10 cellular contexts compared by ENCODE assay signal in genomic region chr6:35392111-35392702, GRCh38. TPM values are rescaled to one million over a fixed set of nuclear protein-coding genes. Genes with fewer than 3 reads are reported as not detected.
A peak's percentile ranks its signal among the peaks of the same experiment; 100 is the strongest.
DNase-seq lines count a peak whose midpoint lies in the region; ATAC-seq and TF ChIP-seq lines count a peak whose summit lies in the region.
"Had no signal": no experiment of that assay in that cellular context is flagged by ENCODE, and none has a peak within 500 bp of the region (broad histone marks: within the 10 kb centered on the region; RNA-seq: fewer than 3 reads in every experiment).

No MANE protein-coding gene starts in this region.

- no peaks in the 10 kb centered on the region for H3K9me3 Mint-ChIP-seq in effector memory CD8-positive, alpha-beta T cell

- peak overlapping the region in 1 of 2 donors; percentile 91 for H3K27ac Mint-ChIP-seq in effector memory CD8-positive, alpha-beta T cell

- no peak for TF ChIP-seq POLR2A in adrenal gland (IDR thresholded peaks at IDR 0.05)

- no peak overlapping the region for H4K8ac ChIP-seq in mesenchymal stem cell (ENCODE audit: low read length)

- WGBS in adrenal gland, 4 donors, result 73 to 84% (median 84%) methylated on average over 9 to 12 of the region's 12 CpGs
- WGBS in mesenchymal stem cell, result 97% methylated on average over 12 of the region's 12 CpGs

- H3K4me1 Mint-ChIP-seq in effector memory CD8-positive, alpha-beta T cell (ENCODE audit: low read depth in 2 of 2), result peaks cover 29 to 41% of the 10 kb centered on the region in 2 donors

- no peaks in the 10 kb centered on the region for H3K27me3 Mint-ChIP-seq in effector memory CD8-positive, alpha-beta T cell

- peak overlapping the region; percentile 20 for H2AK5ac ChIP-seq in mesenchymal stem cell (ENCODE audit: low read length, severe bottlenecking)

- H3K4me3 ChIP-seq in MG63, result no peak overlapping the region
- no peak overlapping the region for H3K4me3 ChIP-seq in adrenal gland
- H3K4me3 ChIP-seq in mesenchymal stem cell (ENCODE audit: insufficient read depth in 1 of 2, low read depth in 1 of 2, low read length in 2 of 2), result no peak overlapping the region
- no peak overlapping the region for H3K4me3 ChIP-seq in A673 (ENCODE audit: low read depth, low read length, poor library complexity, severe bottlenecking)

- H2BK120ac ChIP-seq in mesenchymal stem cell (ENCODE audit: low read depth, low read length), result no peak overlapping the region

- no peak overlapping the region for H2BK12ac ChIP-seq in mesenchymal stem cell (ENCODE audit: low read length in 2 of 2)

- peaks cover 32% of the 10 kb centered on the region for H3K79me1 ChIP-seq in mesenchymal stem cell (replicated peaks; ENCODE audit: low read length, poor library complexity, severe bottlenecking)

- peak overlapping the region in 1 of 2 experiments; percentile 50 for H3K18ac ChIP-seq in mesenchymal stem cell (ENCODE audit: low read depth in 1 of 2, low read length in 2 of 2)

- peak overlapping the region in 1 of 2 experiments; percentile 76 for H3K14ac ChIP-seq in mesenchymal stem cell (ENCODE audit: low read length in 2 of 2)

- no peak overlapping the region for H3K4me2 ChIP-seq in mesenchymal stem cell (ENCODE audit: low read length, poor library complexity, severe bottlenecking)

- H2BK15ac ChIP-seq in mesenchymal stem cell (ENCODE audit: low read depth, poor library complexity, severe bottlenecking), result no peak overlapping the region

- intact Hi-C loops in adrenal gland (cut with DNase I), result no loop called here
- intact Hi-C loops in A673 (cut with micrococcal nuclease; ENCODE audit: unreplicated experiment), result no loop called here

- BruUV-seq in A673 (replicated peaks; lab: Mats Ljungman, UMichigan), result no TSS peak

- TF ChIP-seq CTCF in C4-2B (conservative IDR thresholded peaks at IDR 0.05) (no peak), adrenal gland (IDR thresholded peaks at IDR 0.05) (no peak), A673 (conservative IDR thresholded peaks at IDR 0.05; ENCODE audit: low read depth, low read length) (no peak)

- H2BK5ac ChIP-seq in mesenchymal stem cell (ENCODE audit: low read depth, low read length, poor library complexity, severe bottlenecking), result no peak overlapping the region

- peak overlapping the region in 1 of 2 experiments; percentile 37 for H3K23ac ChIP-seq in mesenchymal stem cell (ENCODE audit: low read length in 2 of 2)

- H3K4me3 Mint-ChIP-seq in effector memory CD8-positive, alpha-beta T cell, result no peak overlapping the region

- no peak overlapping the region for H3K9ac ChIP-seq in mesenchymal stem cell (ENCODE audit: low read length)

- DNase-seq in MG63 (peak; percentile 46), adrenal gland (peak in 4 of 7 donors; percentile 42 to 67 (median 50)), mesenchymal stem cell (no peak), A673 (ENCODE audit: low spot score) (no peak), HuH-7.5 (ENCODE audit: low spot score) (no peak)
- no peak for DNase-seq in effector memory CD8-positive, alpha-beta T cell
- DNase-seq: activated effector memory CD4-positive, alpha-beta T cell treated with Interleukin-2 at 50 U/mL for 16 hours; stimulated activated naive CD8-positive, alpha-beta T cell treated with anti-CD3 and anti-CD28 coated beads, Interleukin-15, Interleukin-2, amounts not matched to agents 100 U/mL and 50 U/mL, for 24 hours had no signal

- no peaks in the 10 kb centered on the region for H3K27me3 ChIP-seq in MG63
- H3K27me3 ChIP-seq in adrenal gland, result no peaks in the 10 kb centered on the region
- no peaks in the 10 kb centered on the region for H3K27me3 ChIP-seq in mesenchymal stem cell (ENCODE audit: control insufficient read depth in 1 of 2, insufficient read depth in 1 of 2, low read length in 2 of 2)
- H3K27me3 ChIP-seq in A673 (replicated peaks; ENCODE audit: insufficient read depth, low read depth, low read length, poor library complexity), result no peaks in the 10 kb centered on the region

- H3K4ac ChIP-seq in mesenchymal stem cell (ENCODE audit: low read depth in 1 of 2, low read length in 2 of 2), result no peak overlapping the region

- H4K91ac ChIP-seq in mesenchymal stem cell (ENCODE audit: low read length), result no peak overlapping the region

- H3K27ac ChIP-seq in C4-2B (peak overlapping the region; percentile 67), adrenal gland (no peak overlapping the region), mesenchymal stem cell (ENCODE audit: low read length, poor library complexity, severe bottlenecking) (no peak overlapping the region), A673 (ENCODE audit: low read depth, low read length, poor library complexity, severe bottlenecking) (no peak overlapping the region)

- POLR2A ChIA-PET in A673 (lab: Charles Lee; ENCODE audit: low non-redundant PET), result no interaction called here

- H2AFZ ChIP-seq in mesenchymal stem cell (ENCODE audit: low read depth, low read length), result no peak overlapping the region

- ATAC-seq in HG02885 (IDR thresholded peaks at IDR 0.05; ENCODE audit: poor library complexity, unreplicated experiment), result no peak
- ATAC-seq in effector memory CD8-positive, alpha-beta T cell (replicated peaks), result no peak
- ATAC-seq: stimulated activated naive CD8-positive, alpha-beta T cell treated with anti-CD3 and anti-CD28 coated beads, Interleukin-15, Interleukin-2, amounts not matched to agents 100 U/mL and 50 U/mL, for 24 hours had no signal

- CTCF ChIA-PET in A673 (lab: Charles Lee), result no interaction called here

- H3K36me3 ChIP-seq in MG63, result peaks cover 50% of the 10 kb centered on the region
- no peaks in the 10 kb centered on the region for H3K36me3 ChIP-seq in adrenal gland (replicated peaks in 1 of 2)
- peaks cover 3 to 9% of the 10 kb centered on the region in 2 experiments for H3K36me3 ChIP-seq in mesenchymal stem cell (ENCODE audit: control insufficient read depth in 1 of 2, insufficient read depth in 2 of 2, low read depth in 1 of 2, low read length in 2 of 2)
- no peaks in the 10 kb centered on the region for H3K36me3 ChIP-seq in A673 (ENCODE audit: insufficient read depth, low read length, poor library complexity, severe bottlenecking)

- H3K4me1 ChIP-seq in adrenal gland (replicated peaks in 1 of 2) (peaks cover 22 to 28% of the 10 kb centered on the region in 2 donors), mesenchymal stem cell (ENCODE audit: control insufficient read depth, insufficient read depth, low read depth, low read length) (peaks cover 13% of the 10 kb centered on the region), A673 (ENCODE audit: insufficient read depth, low read length, poor library complexity, severe bottlenecking) (no peaks in the 10 kb centered on the region)

- H3K36me3 Mint-ChIP-seq in effector memory CD8-positive, alpha-beta T cell (ENCODE audit: insufficient read depth), result peaks cover 18% of the 10 kb centered on the region

- H3K9me3 ChIP-seq in MG63 (no peaks in the 10 kb centered on the region), adrenal gland (replicated peaks in 1 of 3) (no peaks in the 10 kb centered on the region), mesenchymal stem cell (ENCODE audit: control insufficient read depth, low read length) (no peaks in the 10 kb centered on the region), A673 (ENCODE audit: low read depth, low read length, poor library complexity, severe bottlenecking) (no peaks in the 10 kb centered on the region)

RNA-seq across cellular contexts. Expression of gene PPARD, which starts 49.8 kb away (rescaled TPM):
- 5.9 and 15.7 TPM in 2 replicates for total RNA-seq in MG63 (2014; rRNA removed; shearing (Covaris generic); ENCODE audit: low replicate concordance)
- total RNA-seq in adrenal gland, result 10 to 100 TPM; 14.9 to 32.9 (median 21.6) TPM
- 10 to 100 TPM; 15.3 to 39.8 (median 29.5) TPM for polyA plus RNA-seq in adrenal gland
- 25.3 TPM for polyA plus RNA-seq in mesenchymal stem cell (2013, experiment 1 of 2)
- 24.6 TPM for polyA plus RNA-seq in mesenchymal stem cell (2013, experiment 2 of 2)
- 13.8 and 15.4 TPM in 2 replicates for total RNA-seq in A673 (2021)

RNA-seq across cellular contexts. Expression of gene FANCE, which starts 59.9 kb away (rescaled TPM):
- 20.1 and 28.0 TPM in 2 replicates for total RNA-seq in MG63 (2014; rRNA removed; shearing (Covaris generic); ENCODE audit: low replicate concordance)
- total RNA-seq in adrenal gland, result 1 to 10 TPM; 1.0 to 3.5 (median 2.1) TPM
- 1 to 10 TPM; 1.4 to 2.7 (median 1.7) TPM for polyA plus RNA-seq in adrenal gland
- 2.3 TPM for polyA plus RNA-seq in mesenchymal stem cell (2013, experiment 1 of 2)
- 2.3 TPM for polyA plus RNA-seq in mesenchymal stem cell (2013, experiment 2 of 2)
- 19.2 and 23.4 TPM in 2 replicates for total RNA-seq in A673 (2021)

Comparison
In these comparisons a context has a peak if more than half of its experiments do, and no peak if none do; other contexts are left out.
1. DNase-seq: peak in MG63 (single experiment) and adrenal gland (4 of 7); none in mesenchymal stem cell (single experiment), effector memory CD8-positive, alpha-beta T cell (0 of 3), A673 (single experiment) and HuH-7.5 (single experiment).